Comparison of ENCODE assay signal across 17 cellular contexts in the genomic region with DNA sequence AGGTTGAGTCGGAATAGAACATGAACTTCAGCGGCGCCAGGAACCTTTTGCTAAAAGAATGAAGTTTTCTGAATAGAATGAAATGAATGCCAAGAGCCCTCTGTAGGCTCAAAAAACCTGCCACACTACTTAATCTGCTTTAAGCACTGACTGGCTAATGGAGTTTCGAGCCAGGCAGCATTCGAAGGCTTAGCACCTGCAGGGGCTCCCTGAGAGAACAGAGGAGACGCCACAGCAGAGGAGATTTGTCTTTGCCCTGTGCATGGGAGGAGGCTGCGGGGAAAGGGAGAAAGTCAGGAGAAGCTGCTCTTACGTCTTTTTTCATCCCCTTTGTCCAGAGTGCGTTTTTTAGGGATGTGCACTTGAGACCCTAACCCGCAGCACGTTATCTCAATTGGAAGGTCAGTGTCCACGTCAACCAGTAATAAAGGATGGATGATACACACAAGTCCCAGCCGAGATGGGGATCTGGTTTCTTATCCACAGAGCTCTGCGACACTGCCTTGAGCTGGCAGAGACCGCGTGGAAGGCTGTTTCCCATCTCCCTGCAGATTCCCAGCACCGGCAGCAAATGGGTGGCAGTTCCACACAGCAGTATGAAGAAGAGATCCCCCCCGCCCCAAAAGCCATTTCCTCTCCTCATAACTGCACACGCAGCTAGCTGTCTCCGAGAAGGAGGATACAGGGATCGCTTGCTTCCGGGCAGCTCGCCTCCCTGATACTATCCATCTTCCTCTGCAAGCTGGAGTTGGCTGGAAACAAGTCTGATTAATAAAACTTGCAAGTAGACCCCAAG.
DNase-seq lines count a peak whose midpoint lies in the region; ATAC-seq and TF ChIP-seq lines count a peak whose summit lies in the region.
"Had no signal": no experiment of that assay in that cellular context is flagged by ENCODE, and none has a peak within 500 bp of the region (broad histone marks: within the 10 kb centered on the region; RNA-seq: fewer than 3 reads in every experiment).

No MANE protein-coding gene starts in this region.

- H3K4me1 ChIP-seq in GM23338 (ENCODE audit: insufficient read depth): no peaks in the 10 kb centered on the region
- H3K4me1 ChIP-seq: A549, Peyer's patch, SJCRH30 had no signal

- no peak overlapping the region for H3K4me3 ChIP-seq in GM23338
- H3K4me3 ChIP-seq: A549, MG63, Peyer's patch, SJCRH30 had no signal

- no peaks in the 10 kb centered on the region for H3K9me2 ChIP-seq in GM23338 (ENCODE audit: insufficient read depth)

- H3K27ac Mint-ChIP-seq in GM23338 (no peak overlapping the region), brain (peak overlapping the region in 4 of 5 experiments; percentile 4 to 93 (median 86))
- H3K27ac Mint-ChIP-seq: B cell had no signal

- no peaks in the 10 kb centered on the region for H3K79me2 ChIP-seq in GM23338 (replicated peaks; ENCODE audit: insufficient read depth)

- H2AFZ ChIP-seq in GM23338: no peak overlapping the region

- H4K20me1 ChIP-seq in GM23338 (replicated peaks; ENCODE audit: insufficient read depth): no peaks in the 10 kb centered on the region

- no peak overlapping the region for H3K4me2 ChIP-seq in GM23338
- H3K4me2 ChIP-seq: A549 had no signal

- H3K27me3 Mint-ChIP-seq in GM23338 (ENCODE audit: insufficient read depth, low read depth, poor library complexity): peaks cover 12% of the 10 kb centered on the region
- peaks cover 6% of the 10 kb centered on the region for H3K27me3 Mint-ChIP-seq in brain

- H3K4me1 Mint-ChIP-seq in GM23338: peaks cover 2% of the 10 kb centered on the region; the same call in 1 of the 3 replicates
- H3K4me1 Mint-ChIP-seq in brain: peaks cover 41% of the 10 kb centered on the region
- H3K4me1 Mint-ChIP-seq: B cell had no signal

- ATAC-seq in GM23338: peak; percentile 41; the same call in 2 of the 3 replicates
- ATAC-seq: A549 had no signal

- no peaks in the 10 kb centered on the region for H3K27me3 ChIP-seq in GM23338 (ENCODE audit: insufficient read depth)
- H3K27me3 ChIP-seq: MG63, Peyer's patch had no signal

- H3K4me3 Mint-ChIP-seq in GM23338 (no peak overlapping the region), brain (peak overlapping the region in 4 of 5 experiments; percentile 23 to 48 (median 33))
- H3K4me3 Mint-ChIP-seq: B cell had no signal

- no peaks in the 10 kb centered on the region for H3K36me3 Mint-ChIP-seq in GM23338 (ENCODE audit: low read depth)
- no peaks in the 10 kb centered on the region for H3K36me3 Mint-ChIP-seq in brain

- no peak overlapping the region for H3K27ac ChIP-seq in GM23338 (ENCODE audit: low read depth)
- H3K27ac ChIP-seq: A549, Peyer's patch, SJCRH30 had no signal

- H3K36me3 ChIP-seq in GM23338 (ENCODE audit: insufficient read depth): no peaks in the 10 kb centered on the region
- H3K36me3 ChIP-seq: MG63, Peyer's patch, SJCRH30 had no signal

- no peaks in the 10 kb centered on the region for H3F3A ChIP-seq in GM23338 (replicated peaks; ENCODE audit: low read depth)

- peaks cover 5% of the 10 kb centered on the region; the same call in 1 of the 3 replicates for H3K9me3 Mint-ChIP-seq in GM23338
- peaks cover 0 to 2% (median 0%) of the 10 kb centered on the region in 5 experiments for H3K9me3 Mint-ChIP-seq in brain

- DNase-seq in GM23338 (ENCODE audit: low spot score) (no peak), globus pallidus (ENCODE audit: low spot score) (peak; percentile 20), superior temporal gyrus (ENCODE audit: extremely low spot score) (peak; percentile 23), NCI-H1417 treated with DMSO at 0.1 percent for 48 hours (lab: John Stamatoyannopoulos, UW) (no peak), NCI-H2171 (lab: John Stamatoyannopoulos, UW) (no peak), occipital lobe (lab: John Stamatoyannopoulos, UW) (no peak)
- DNase-seq: EL, GF-D8, NCI-H187, NCI-H2227 treated with DMSO at 0.1 percent for 48 hours, NCI-H510A, Peyer's patch, SJCRH30 had no signal

- TF ChIP-seq CTCF in GM23338 (conservative IDR thresholded peaks at IDR 0.05; ENCODE audit: low read depth in 2 of 2) (no peak), brain (conservative IDR thresholded peaks at IDR 0.05) (no peak)

TF ChIP-seq in GM23338, 12 proteins besides CTCF, POLR2A, EP300 and RAD21 (continues in another document):
- TF ChIP-seq NANOG (IDR thresholded peaks at IDR 0.05; ENCODE audit: borderline replicate concordance): no peak
- TF ChIP-seq POLR2AphosphoS5 (IDR thresholded peaks at IDR 0.05; ENCODE audit: low read depth): no peak
- no peak for TF ChIP-seq CREB1 (CRISPR knock-in tag; IDR thresholded peaks at IDR 0.05; ENCODE audit: low read depth)
- TF ChIP-seq JUNB (IDR thresholded peaks at IDR 0.05; ENCODE audit: unreplicated experiment): no peak
- no peak for TF ChIP-seq ZNF114 (CRISPR knock-in tag; IDR thresholded peaks at IDR 0.05)
- no peak for TF ChIP-seq STAT1 (IDR thresholded peaks at IDR 0.05; ENCODE audit: unreplicated experiment)
- TF ChIP-seq, protein P1, sequence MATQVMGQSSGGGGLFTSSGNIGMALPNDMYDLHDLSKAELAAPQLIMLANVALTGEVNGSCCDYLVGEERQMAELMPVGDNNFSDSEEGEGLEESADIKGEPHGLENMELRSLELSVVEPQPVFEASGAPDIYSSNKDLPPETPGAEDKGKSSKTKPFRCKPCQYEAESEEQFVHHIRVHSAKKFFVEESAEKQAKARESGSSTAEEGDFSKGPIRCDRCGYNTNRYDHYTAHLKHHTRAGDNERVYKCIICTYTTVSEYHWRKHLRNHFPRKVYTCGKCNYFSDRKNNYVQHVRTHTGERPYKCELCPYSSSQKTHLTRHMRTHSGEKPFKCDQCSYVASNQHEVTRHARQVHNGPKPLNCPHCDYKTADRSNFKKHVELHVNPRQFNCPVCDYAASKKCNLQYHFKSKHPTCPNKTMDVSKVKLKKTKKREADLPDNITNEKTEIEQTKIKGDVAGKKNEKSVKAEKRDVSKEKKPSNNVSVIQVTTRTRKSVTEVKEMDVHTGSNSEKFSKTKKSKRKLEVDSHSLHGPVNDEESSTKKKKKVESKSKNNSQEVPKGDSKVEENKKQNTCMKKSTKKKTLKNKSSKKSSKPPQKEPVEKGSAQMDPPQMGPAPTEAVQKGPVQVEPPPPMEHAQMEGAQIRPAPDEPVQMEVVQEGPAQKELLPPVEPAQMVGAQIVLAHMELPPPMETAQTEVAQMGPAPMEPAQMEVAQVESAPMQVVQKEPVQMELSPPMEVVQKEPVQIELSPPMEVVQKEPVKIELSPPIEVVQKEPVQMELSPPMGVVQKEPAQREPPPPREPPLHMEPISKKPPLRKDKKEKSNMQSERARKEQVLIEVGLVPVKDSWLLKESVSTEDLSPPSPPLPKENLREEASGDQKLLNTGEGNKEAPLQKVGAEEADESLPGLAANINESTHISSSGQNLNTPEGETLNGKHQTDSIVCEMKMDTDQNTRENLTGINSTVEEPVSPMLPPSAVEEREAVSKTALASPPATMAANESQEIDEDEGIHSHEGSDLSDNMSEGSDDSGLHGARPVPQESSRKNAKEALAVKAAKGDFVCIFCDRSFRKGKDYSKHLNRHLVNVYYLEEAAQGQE (IDR thresholded peaks at IDR 0.05; ENCODE audit: unreplicated experiment): no peak
- no peak for TF ChIP-seq EZH2phosphoT487 (IDR thresholded peaks at IDR 0.05; ENCODE audit: unreplicated experiment)
- no peak for TF ChIP-seq EZH2 (IDR thresholded peaks at IDR 0.05; ENCODE audit: low read depth, unreplicated experiment)
- no peak for TF ChIP-seq ZNF331 (CRISPR knock-in tag; IDR thresholded peaks at IDR 0.05; ENCODE audit: low read depth)
- TF ChIP-seq, protein P2, sequence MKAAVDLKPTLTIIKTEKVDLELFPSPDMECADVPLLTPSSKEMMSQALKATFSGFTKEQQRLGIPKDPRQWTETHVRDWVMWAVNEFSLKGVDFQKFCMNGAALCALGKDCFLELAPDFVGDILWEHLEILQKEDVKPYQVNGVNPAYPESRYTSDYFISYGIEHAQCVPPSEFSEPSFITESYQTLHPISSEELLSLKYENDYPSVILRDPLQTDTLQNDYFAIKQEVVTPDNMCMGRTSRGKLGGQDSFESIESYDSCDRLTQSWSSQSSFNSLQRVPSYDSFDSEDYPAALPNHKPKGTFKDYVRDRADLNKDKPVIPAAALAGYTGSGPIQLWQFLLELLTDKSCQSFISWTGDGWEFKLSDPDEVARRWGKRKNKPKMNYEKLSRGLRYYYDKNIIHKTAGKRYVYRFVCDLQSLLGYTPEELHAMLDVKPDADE (IDR thresholded peaks at IDR 0.05): no peak

Comparison
In these comparisons a context has a peak if more than half of its experiments do, and no peak if none do; other contexts are left out.
1. DNase-seq: peak in globus pallidus (single experiment) and superior temporal gyrus (single experiment); none in GM23338 (single experiment), NCI-H1417 treated with DMSO at 0.1 percent for 48 hours (single experiment), NCI-H2171 (single experiment) and occipital lobe (single experiment).